17 cellular contexts compared by ENCODE assay signal in the genomic region with DNA sequence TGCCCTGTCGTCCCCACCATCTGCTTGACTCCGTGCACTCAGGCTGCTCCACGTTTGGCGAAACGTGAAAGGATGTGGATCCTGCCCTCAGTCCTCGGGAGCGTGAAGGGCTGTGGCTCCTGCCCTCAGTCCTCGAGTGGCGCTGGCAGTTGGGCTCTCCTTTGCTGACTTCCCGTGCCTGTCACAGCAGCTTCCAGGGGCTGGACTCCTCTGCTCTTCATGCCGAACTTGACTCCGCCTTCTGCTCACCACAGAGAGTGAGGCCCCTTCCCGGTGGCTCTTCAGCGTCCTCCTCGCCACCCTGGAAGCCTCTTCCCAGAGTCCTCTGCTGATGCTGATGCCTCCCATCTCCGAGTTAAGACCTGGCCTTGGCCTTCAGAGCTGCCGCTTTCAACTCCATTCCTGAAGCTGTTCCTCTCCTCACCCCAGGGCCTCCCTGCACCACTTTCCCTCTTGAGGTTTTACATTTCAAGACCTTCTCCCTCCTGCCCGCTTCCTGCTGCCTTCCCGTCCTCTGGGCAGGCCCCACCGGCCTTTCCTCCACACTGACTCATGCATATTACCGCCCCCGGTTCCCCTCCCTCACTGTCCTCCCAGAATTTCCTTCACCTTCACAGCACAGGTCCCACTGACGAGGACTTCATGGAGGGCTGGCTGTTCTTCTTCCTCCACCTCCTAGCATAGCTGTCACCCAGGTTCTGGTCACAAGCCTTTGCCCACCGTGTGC.
DNase-seq lines count a peak whose midpoint lies in the region; ATAC-seq and TF ChIP-seq lines count a peak whose summit lies in the region.
"Had no signal": no experiment of that assay in that cellular context is flagged by ENCODE, and none has a peak within 500 bp of the region (broad histone marks: within the 10 kb centered on the region; RNA-seq: fewer than 3 reads in every experiment).

No MANE protein-coding gene starts in this region.

- no peaks in the 10 kb centered on the region for H3K9me2 ChIP-seq in SK-N-SH

- no peaks in the 10 kb centered on the region for H3K27me3 ChIP-seq in breast epithelium
- no peaks in the 10 kb centered on the region for H3K27me3 ChIP-seq in SK-N-SH (ENCODE audit: insufficient read depth)

- H3K36me3 ChIP-seq in breast epithelium = no peaks in the 10 kb centered on the region
- no peaks in the 10 kb centered on the region for H3K36me3 ChIP-seq in HEK293 (ENCODE audit: control insufficient read depth in 2 of 2, insufficient read depth in 1 of 2, low read length in 2 of 2)
- no peaks in the 10 kb centered on the region for H3K36me3 ChIP-seq in SK-N-SH (replicated peaks in 1 of 2; ENCODE audit: control insufficient read depth in 1 of 2, insufficient read depth in 2 of 2, low read length in 1 of 2)

- no peaks in the 10 kb centered on the region for H3K27me3 Mint-ChIP-seq in MCF 10A (ENCODE audit: insufficient read depth, unreplicated experiment)
- H3K27me3 Mint-ChIP-seq in effector memory CD8-positive, alpha-beta T cell = peaks cover 11 to 26% of the 10 kb centered on the region in 2 donors
- peaks cover 10% of the 10 kb centered on the region for H3K27me3 Mint-ChIP-seq in stimulated activated memory B cell treated with anti-CD40 and anti-IgM and Interleukin-4, amounts not matched to agents 10 μg/mL and 1 μg/mL and 100 μg/mL, for 72 hours
- H3K27me3 Mint-ChIP-seq: CD4-positive, CD25-positive, alpha-beta regulatory T cell had no signal

- no peak overlapping the region for H3K9ac ChIP-seq in SK-N-SH

- POLR2A ChIA-PET in MCF 10A (lab: Yijun Ruan, JAX) (no interaction called here), HEK293 (lab: Yijun Ruan, JAX) (no interaction called here), SK-N-SH (lab: Yijun Ruan, JAX) (no interaction called here)

- CTCF ChIA-PET in MCF 10A (lab: Yijun Ruan, JAX) = interaction anchor here (0.6 kb wide), 1 partner anchor 394 kb away, joined by 3 read pairs; no protein-coding TSS in a partner anchor
- CTCF ChIA-PET in HEK293 (lab: Yijun Ruan, JAX) = no interaction called here
- CTCF ChIA-PET in SK-N-SH (lab: Yijun Ruan, JAX) = no interaction called here

- DNase-seq in MCF 10A (ENCODE audit: unreplicated experiment) = no peak
- DNase-seq in breast epithelium (ENCODE audit: low spot score in 2 of 2) = no peak
- DNase-seq in effector memory CD8-positive, alpha-beta T cell = no peak
- no peak for DNase-seq in stimulated activated naive CD4-positive, alpha-beta T cell (lab: John Stamatoyannopoulos, UW)
- DNase-seq in SK-N-SH = no peak
- DNase-seq in cardiac septum (ENCODE audit: low spot score) = no peak
- DNase-seq: CD4-positive, CD25-positive, alpha-beta regulatory T cell; H7; IMR-90; NCI-H1436 treated with DMSO at 0.1 percent for 48 hours; NCI-H2081 treated with DMSO at 0.1 percent for 48 hours; NCI-H510A; NCI-H774 had no signal

- no peak for TF ChIP-seq EP300 in SK-N-SH (IDR thresholded peaks at IDR 0.05; ENCODE audit: borderline replicate concordance in 1 of 2, low read depth in 1 of 2, low read length in 1 of 2)

- TF ChIP-seq POLR2A in breast epithelium (IDR thresholded peaks at IDR 0.05) = no peak

- H3K9me3 Mint-ChIP-seq in MCF 10A (ENCODE audit: unreplicated experiment) = no peaks in the 10 kb centered on the region
- H3K9me3 Mint-ChIP-seq in effector memory CD8-positive, alpha-beta T cell = peaks cover 0 to 17% of the 10 kb centered on the region in 2 donors
- peaks cover 8% of the 10 kb centered on the region for H3K9me3 Mint-ChIP-seq in stimulated activated memory B cell treated with anti-CD40 and anti-IgM and Interleukin-4, amounts not matched to agents 10 μg/mL and 1 μg/mL and 100 μg/mL, for 72 hours

- TF ChIP-seq CTCF in MCF 10A (IDR thresholded peaks at IDR 0.05; ENCODE audit: unreplicated experiment) (no peak), breast epithelium (IDR thresholded peaks at IDR 0.05) (no peak), HEK293 (tag by site-specific recombination; IDR thresholded peaks at IDR 0.05) (no peak), SK-N-SH (IDR thresholded peaks at IDR 0.05) (no peak)

- no peaks in the 10 kb centered on the region for H3K9me3 ChIP-seq in breast epithelium
- no peaks in the 10 kb centered on the region for H3K9me3 ChIP-seq in HEK293 (ENCODE audit: control insufficient read depth, insufficient read depth, low read depth, low read length)
- no peaks in the 10 kb centered on the region for H3K9me3 ChIP-seq in SK-N-SH

- no peak overlapping the region for H2AFZ ChIP-seq in SK-N-SH (ENCODE audit: low read depth)

- no peak for TF ChIP-seq RAD21 in SK-N-SH (IDR thresholded peaks at IDR 0.05; ENCODE audit: low read length)

- intact Hi-C loops in MCF 10A (cut with micrococcal nuclease) = no loop called here
- intact Hi-C loops in breast epithelium (cut with DNase I; ENCODE audit: low total_unique reads) = no loop called here
- intact Hi-C loops in cardiac septum (cut with DNase I) = no loop called here

- no peaks in the 10 kb centered on the region for H3K79me2 ChIP-seq in SK-N-SH (ENCODE audit: insufficient read depth)

- H3K4me3 Mint-ChIP-seq in MCF 10A (ENCODE audit: unreplicated experiment) = no peak overlapping the region
- H3K4me3 Mint-ChIP-seq in effector memory CD8-positive, alpha-beta T cell = no peak overlapping the region
- H3K4me3 Mint-ChIP-seq in stimulated activated memory B cell treated with anti-CD40 and anti-IgM and Interleukin-4, amounts not matched to agents 10 μg/mL and 1 μg/mL and 100 μg/mL, for 72 hours = no peak overlapping the region
- H3K4me3 Mint-ChIP-seq: CD4-positive, CD25-positive, alpha-beta regulatory T cell had no signal

- H3F3A ChIP-seq in SK-N-SH (replicated peaks; ENCODE audit: insufficient read depth) = no peaks in the 10 kb centered on the region

- H3K4me1 Mint-ChIP-seq in MCF 10A (ENCODE audit: insufficient read depth, unreplicated experiment) = peaks cover 24% of the 10 kb centered on the region
- H3K4me1 Mint-ChIP-seq in effector memory CD8-positive, alpha-beta T cell (ENCODE audit: low read depth in 2 of 2) = peaks cover 0 to 5% of the 10 kb centered on the region in 2 donors
- H3K4me1 Mint-ChIP-seq in stimulated activated memory B cell treated with anti-CD40 and anti-IgM and Interleukin-4, amounts not matched to agents 10 μg/mL and 1 μg/mL and 100 μg/mL, for 72 hours = peaks cover 6% of the 10 kb centered on the region

- no peaks in the 10 kb centered on the region for H3K4me1 ChIP-seq in breast epithelium
- H3K4me1 ChIP-seq in HEK293 (ENCODE audit: control insufficient read depth, insufficient read depth, low read length) = no peaks in the 10 kb centered on the region
- no peaks in the 10 kb centered on the region; a peak in 1 of 4 replicates for H3K4me1 ChIP-seq in SK-N-SH (ENCODE audit: control insufficient read depth in 1 of 2, insufficient read depth in 2 of 2, low read depth in 1 of 2, low read length in 1 of 2)

- no peaks in the 10 kb centered on the region for H3K36me3 Mint-ChIP-seq in MCF 10A (ENCODE audit: insufficient read depth, unreplicated experiment)
- no peaks in the 10 kb centered on the region for H3K36me3 Mint-ChIP-seq in effector memory CD8-positive, alpha-beta T cell (ENCODE audit: insufficient read depth)
- H3K36me3 Mint-ChIP-seq in stimulated activated memory B cell treated with anti-CD40 and anti-IgM and Interleukin-4, amounts not matched to agents 10 μg/mL and 1 μg/mL and 100 μg/mL, for 72 hours = no peaks in the 10 kb centered on the region
- H3K36me3 Mint-ChIP-seq: CD4-positive, CD25-positive, alpha-beta regulatory T cell had no signal

- no peaks in the 10 kb centered on the region for H4K20me1 ChIP-seq in SK-N-SH (ENCODE audit: insufficient read depth)

- H3K4me2 ChIP-seq in SK-N-SH = no peak overlapping the region

- H3K27ac ChIP-seq in breast epithelium (no peak overlapping the region), HEK293 (ENCODE audit: extremely low read depth, low read depth, low read length) (no peak overlapping the region), SK-N-SH (ENCODE audit: low read depth in 2 of 2, low read length in 1 of 2) (no peak overlapping the region)
- H3K27ac ChIP-seq: SK-N-MC had no signal

- H3K4me3 ChIP-seq in breast epithelium = no peak overlapping the region
- H3K4me3 ChIP-seq in HEK293 (ENCODE audit: low read depth, low read length) = no peak overlapping the region
- no peak overlapping the region for H3K4me3 ChIP-seq in SK-N-SH (ENCODE audit: low read depth in 2 of 2, low read length in 1 of 2)
- H3K4me3 ChIP-seq: SK-N-MC had no signal

- H3K27ac Mint-ChIP-seq in MCF 10A (ENCODE audit: low read depth, unreplicated experiment) = peak overlapping the region; percentile 50
- H3K27ac Mint-ChIP-seq in effector memory CD8-positive, alpha-beta T cell = peak overlapping the region; percentile 29 to 47
- H3K27ac Mint-ChIP-seq in stimulated activated memory B cell treated with anti-CD40 and anti-IgM and Interleukin-4, amounts not matched to agents 10 μg/mL and 1 μg/mL and 100 μg/mL, for 72 hours = no peak overlapping the region

- 57% methylated on average over 23 of the region's 24 CpGs for WGBS in SK-N-SH (ENCODE audit: low lambda C conversion rate)

- ATAC-seq in effector memory CD8-positive, alpha-beta T cell (replicated peaks) = no peak
- peak; percentile 5 for ATAC-seq in stimulated activated memory B cell treated with anti-CD40 and anti-IgM and Interleukin-4, amounts not matched to agents 10 μg/mL and 1 μg/mL and 100 μg/mL, for 72 hours
- ATAC-seq: Panc1 had no signal

- no TSS peak for BruUV-seq in MCF 10A (replicated peaks; lab: Mats Ljungman, UMichigan)

TF ChIP-seq in HEK293, 187 proteins besides CTCF, POLR2A, EP300 and RAD21:
- peak; percentile 49 for TF ChIP-seq ZFHX2 (tag by site-specific recombination; conservative IDR thresholded peaks at IDR 0.05)
- TF ChIP-seq ZNF791 (tag by site-specific recombination; IDR thresholded peaks at IDR 0.05) = no peak
- TF ChIP-seq EGR2 (tag by site-specific recombination; IDR thresholded peaks at IDR 0.05; ENCODE audit: low read depth) = peak; percentile 50

TF ChIP-seq in SK-N-SH, 30 proteins besides CTCF, POLR2A, EP300 and RAD21 (continues in another document):
- no peak for TF ChIP-seq YY1 (IDR thresholded peaks at IDR 0.05; ENCODE audit: low read depth)
- TF ChIP-seq, protein P1, sequence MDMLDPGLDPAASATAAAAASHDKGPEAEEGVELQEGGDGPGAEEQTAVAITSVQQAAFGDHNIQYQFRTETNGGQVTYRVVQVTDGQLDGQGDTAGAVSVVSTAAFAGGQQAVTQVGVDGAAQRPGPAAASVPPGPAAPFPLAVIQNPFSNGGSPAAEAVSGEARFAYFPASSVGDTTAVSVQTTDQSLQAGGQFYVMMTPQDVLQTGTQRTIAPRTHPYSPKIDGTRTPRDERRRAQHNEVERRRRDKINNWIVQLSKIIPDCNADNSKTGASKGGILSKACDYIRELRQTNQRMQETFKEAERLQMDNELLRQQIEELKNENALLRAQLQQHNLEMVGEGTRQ (IDR thresholded peaks at IDR 0.05; ENCODE audit: borderline replicate concordance, low read depth, low read length) = no peak
